In the genomic region with DNA sequence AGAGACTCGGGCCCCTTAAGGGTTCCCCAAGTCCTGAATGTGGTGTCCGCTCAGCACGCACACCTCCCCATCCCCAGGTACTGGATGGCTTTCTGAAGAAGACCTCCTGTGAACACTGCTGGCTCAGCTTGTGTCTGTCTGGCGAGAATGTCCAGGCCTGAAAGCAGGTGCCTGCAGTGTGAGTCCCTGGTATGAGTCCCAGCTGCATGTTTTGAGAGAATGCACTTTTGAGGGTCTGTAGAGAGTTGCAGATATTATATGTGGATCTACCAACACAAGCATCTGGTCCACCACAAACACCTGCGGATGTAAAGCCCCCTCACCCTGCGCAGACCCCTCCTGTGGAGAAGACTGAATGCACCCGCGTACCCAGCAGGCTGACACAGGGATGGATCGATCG, we compare ENCODE assay signal across 14 cellular contexts.
DNase-seq lines count a peak whose midpoint lies in the region; ATAC-seq and TF ChIP-seq lines count a peak whose summit lies in the region.
"Had no signal": no experiment of that assay in that cellular context is flagged by ENCODE, and none has a peak within 500 bp of the region (broad histone marks: within the 10 kb centered on the region; RNA-seq: fewer than 3 reads in every experiment).

No MANE protein-coding gene starts in this region.

- no peaks in the 10 kb centered on the region for H3K27me3 ChIP-seq in BLaER1
- no peaks in the 10 kb centered on the region for H3K27me3 ChIP-seq in DOHH2 (ENCODE audit: control insufficient read depth, low read length)
- peaks cover 7% of the 10 kb centered on the region; the same call in 1 of the 2 replicates for H3K27me3 ChIP-seq in OCI-LY3 (ENCODE audit: low read depth, low read length)
- no peaks in the 10 kb centered on the region for H3K27me3 ChIP-seq in sigmoid colon
- H3K27me3 ChIP-seq: BE2C had no signal

- H3K9me3 ChIP-seq in BLaER1 (peaks cover 8% of the 10 kb centered on the region; the same call in 1 of the 2 replicates), DOHH2 (ENCODE audit: control insufficient read depth, insufficient read depth, low read length) (peaks cover 4% of the 10 kb centered on the region; the same call in 1 of the 2 replicates), OCI-LY3 (ENCODE audit: insufficient read depth, low read length) (peaks cover 6% of the 10 kb centered on the region; the same call in 1 of the 2 replicates), sigmoid colon (no peaks in the 10 kb centered on the region)
- H3K9me3 ChIP-seq: BE2C had no signal

- H3K4me1 ChIP-seq in BLaER1: peaks cover 28% of the 10 kb centered on the region
- peaks cover 72% of the 10 kb centered on the region for H3K4me1 ChIP-seq in DOHH2 (ENCODE audit: control insufficient read depth, low read length)
- H3K4me1 ChIP-seq in OCI-LY3 (ENCODE audit: low read length): peaks cover 23% of the 10 kb centered on the region
- no peaks in the 10 kb centered on the region for H3K4me1 ChIP-seq in sigmoid colon
- H3K4me1 ChIP-seq: BE2C had no signal

- TF ChIP-seq POLR2A in sigmoid colon (IDR thresholded peaks at IDR 0.05): no peak

- TF ChIP-seq CTCF in DOHH2 (IDR thresholded peaks at IDR 0.05; ENCODE audit: low read depth, low read length, poor library complexity, severe bottlenecking): no peak
- no peak for TF ChIP-seq CTCF in OCI-LY3 (IDR thresholded peaks at IDR 0.05; ENCODE audit: low read depth, low read length)
- no peak for TF ChIP-seq CTCF in sigmoid colon (IDR thresholded peaks at IDR 0.05)

- ATAC-seq in HG03565 (IDR thresholded peaks at IDR 0.05; ENCODE audit: unreplicated experiment): no peak
- ATAC-seq: HCT116, HepG2 had no signal

- H3K9ac ChIP-seq in BLaER1 (no peak overlapping the region), OCI-LY3 (ENCODE audit: low read length) (no peak overlapping the region)

- no peak overlapping the region for H3K4me3 ChIP-seq in BLaER1
- peak overlapping the region; percentile 54 for H3K4me3 ChIP-seq in DOHH2 (ENCODE audit: low read length)
- H3K4me3 ChIP-seq in OCI-LY3 (ENCODE audit: low read length): no peak overlapping the region
- no peak overlapping the region for H3K4me3 ChIP-seq in sigmoid colon
- H3K4me3 ChIP-seq: GM23338 had no signal

- no peak for TF ChIP-seq EP300 in sigmoid colon (IDR thresholded peaks at IDR 0.05)

- H3K4me2 ChIP-seq in BLaER1: peak overlapping the region; percentile 31; the same call in 1 of the 2 replicates
- peak overlapping the region; percentile 73 for H3K4me2 ChIP-seq in DOHH2 (ENCODE audit: low read length)
- peak overlapping the region; percentile 2; the same call in 1 of the 2 replicates for H3K4me2 ChIP-seq in OCI-LY3 (ENCODE audit: low read length)
- H3K4me2 ChIP-seq: GM23338 had no signal

- H3F3A ChIP-seq in DOHH2 (ENCODE audit: control insufficient read depth, insufficient read depth): peaks cover 23% of the 10 kb centered on the region

- H3K27ac ChIP-seq in BLaER1: no peak overlapping the region
- H3K27ac ChIP-seq in DOHH2 (ENCODE audit: low read depth, low read length): peak overlapping the region; percentile 95
- H3K27ac ChIP-seq in OCI-LY3 (ENCODE audit: low read length): no peak overlapping the region
- H3K27ac ChIP-seq in sigmoid colon: no peak overlapping the region

- H4K20me1 ChIP-seq in BLaER1 (no peaks in the 10 kb centered on the region), DOHH2 (ENCODE audit: control insufficient read depth, insufficient read depth, low read depth, low read length) (no peaks in the 10 kb centered on the region), OCI-LY3 (ENCODE audit: insufficient read depth, low read length) (no peaks in the 10 kb centered on the region)

- H3K36me3 ChIP-seq in BLaER1 (no peaks in the 10 kb centered on the region), DOHH2 (ENCODE audit: control insufficient read depth, low read length) (peaks cover 10% of the 10 kb centered on the region), OCI-LY3 (replicated peaks; ENCODE audit: low read depth, low read length) (no peaks in the 10 kb centered on the region), sigmoid colon (no peaks in the 10 kb centered on the region)
- H3K36me3 ChIP-seq: BE2C had no signal

- H2AFZ ChIP-seq in OCI-LY3 (ENCODE audit: low read depth, low read length): no peak overlapping the region
- H2AFZ ChIP-seq: GM23338 had no signal

- peak; percentile 26 for DNase-seq in sigmoid colon
- DNase-seq in nucleus accumbens (lab: John Stamatoyannopoulos, UW): no peak
- DNase-seq in medulla oblongata (ENCODE audit: extremely low spot score): no peak
- DNase-seq: BE2C; CD4-positive, alpha-beta memory T cell; GDM1; KG1 had no signal

- H3K79me2 ChIP-seq in DOHH2 (ENCODE audit: control insufficient read depth, low read length): no peaks in the 10 kb centered on the region
- H3K79me2 ChIP-seq in OCI-LY3 (ENCODE audit: low read length): no peaks in the 10 kb centered on the region

- WGBS in sigmoid colon, 2 donors: 84 to 87% methylated on average over 10 of the region's 10 CpGs

- H3K9me2 ChIP-seq in DOHH2 (replicated peaks; ENCODE audit: control insufficient read depth, low read length): no peaks in the 10 kb centered on the region

- intact Hi-C loops in sigmoid colon (cut with DNase I): no loop called here

Comparison
In these comparisons a context has a peak if more than half of its experiments do, and no peak if none do; other contexts are left out.
1. H3K4me2 ChIP-seq: peak in every context shown above with its lines; median percentile 73 in DOHH2; 31 in BLaER1; 2 in OCI-LY3.